ENCODE assay signal across 1 cellular context in genomic region chr4:174626310-174627022, GRCh38.
TF ChIP-seq lines count a peak whose summit lies in the region.

No MANE protein-coding gene starts in this region.

TF ChIP-seq in SK-N-SH treated with all-trans-retinoic acid at 6 μM for 48 hours, 23 proteins besides CTCF, POLR2A, EP300 and RAD21 (continued from another document):
- no peak for TF ChIP-seq CSRNP3 (CRISPR knock-in tag; IDR thresholded peaks at IDR 0.05)
